In the genomic region with DNA sequence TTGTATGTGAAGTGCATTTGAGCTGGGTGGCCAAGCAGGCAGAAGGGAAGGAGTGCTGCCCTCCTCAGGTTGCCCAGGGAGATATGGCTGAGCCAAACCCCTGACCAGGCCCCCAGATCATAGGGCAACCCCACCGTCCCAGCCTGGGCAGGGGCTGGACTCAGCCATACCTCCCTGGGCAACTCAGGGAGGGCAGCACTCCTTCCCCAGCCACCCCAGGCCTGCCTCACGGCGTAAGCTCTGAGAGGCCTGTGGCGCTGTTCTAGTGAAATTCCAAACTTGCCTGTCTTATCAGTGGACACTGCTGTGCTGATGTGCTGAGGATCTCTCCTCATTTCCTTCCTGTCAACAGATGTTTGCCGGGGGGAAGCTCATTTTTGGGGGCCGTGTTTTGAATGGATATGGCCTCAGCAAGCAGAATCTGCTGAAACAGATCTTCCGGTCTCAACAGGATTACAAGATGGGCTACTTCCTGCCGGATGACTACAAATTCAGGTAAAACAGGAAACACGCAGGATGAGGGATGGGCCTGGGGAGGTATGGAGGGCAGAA, we compare ENCODE assay signal across 1 cellular context.
A peak's percentile ranks its signal among the peaks of the same experiment; 100 is the strongest.
TF ChIP-seq lines count a peak whose summit lies in the region.

No MANE protein-coding gene starts in this region.

TF ChIP-seq in K562, 482 proteins besides CTCF, POLR2A, EP300 and RAD21 (continued from another document and continues in another):
- TF ChIP-seq, protein P1, sequence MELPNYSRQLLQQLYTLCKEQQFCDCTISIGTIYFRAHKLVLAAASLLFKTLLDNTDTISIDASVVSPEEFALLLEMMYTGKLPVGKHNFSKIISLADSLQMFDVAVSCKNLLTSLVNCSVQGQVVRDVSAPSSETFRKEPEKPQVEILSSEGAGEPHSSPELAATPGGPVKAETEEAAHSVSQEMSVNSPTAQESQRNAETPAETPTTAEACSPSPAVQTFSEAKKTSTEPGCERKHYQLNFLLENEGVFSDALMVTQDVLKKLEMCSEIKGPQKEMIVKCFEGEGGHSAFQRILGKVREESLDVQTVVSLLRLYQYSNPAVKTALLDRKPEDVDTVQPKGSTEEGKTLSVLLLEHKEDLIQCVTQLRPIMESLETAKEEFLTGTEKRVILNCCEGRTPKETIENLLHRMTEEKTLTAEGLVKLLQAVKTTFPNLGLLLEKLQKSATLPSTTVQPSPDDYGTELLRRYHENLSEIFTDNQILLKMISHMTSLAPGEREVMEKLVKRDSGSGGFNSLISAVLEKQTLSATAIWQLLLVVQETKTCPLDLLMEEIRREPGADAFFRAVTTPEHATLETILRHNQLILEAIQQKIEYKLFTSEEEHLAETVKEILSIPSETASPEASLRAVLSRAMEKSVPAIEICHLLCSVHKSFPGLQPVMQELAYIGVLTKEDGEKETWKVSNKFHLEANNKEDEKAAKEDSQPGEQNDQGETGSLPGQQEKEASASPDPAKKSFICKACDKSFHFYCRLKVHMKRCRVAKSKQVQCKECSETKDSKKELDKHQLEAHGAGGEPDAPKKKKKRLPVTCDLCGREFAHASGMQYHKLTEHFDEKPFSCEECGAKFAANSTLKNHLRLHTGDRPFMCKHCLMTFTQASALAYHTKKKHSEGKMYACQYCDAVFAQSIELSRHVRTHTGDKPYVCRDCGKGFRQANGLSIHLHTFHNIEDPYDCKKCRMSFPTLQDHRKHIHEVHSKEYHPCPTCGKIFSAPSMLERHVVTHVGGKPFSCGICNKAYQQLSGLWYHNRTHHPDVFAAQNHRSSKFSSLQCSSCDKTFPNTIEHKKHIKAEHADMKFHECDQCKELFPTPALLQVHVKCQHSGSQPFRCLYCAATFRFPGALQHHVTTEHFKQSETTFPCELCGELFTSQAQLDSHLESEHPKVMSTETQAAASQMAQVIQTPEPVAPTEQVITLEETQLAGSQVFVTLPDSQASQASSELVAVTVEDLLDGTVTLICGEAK (IDR thresholded peaks at IDR 0.05): peak; percentile 73
- TF ChIP-seq, protein P1 (CRISPR knock-in tag; IDR thresholded peaks at IDR 0.05): no peak
- TF ChIP-seq NR1H2 (CRISPR knock-in tag; IDR thresholded peaks at IDR 0.05) (no peak), TEAD4 (IDR thresholded peaks at IDR 0.05; ENCODE audit: low read length) (peak; percentile 75), TEAD4 (CRISPR knock-in tag; IDR thresholded peaks at IDR 0.05; ENCODE audit: borderline replicate concordance) (no peak), ZNF592 (IDR thresholded peaks at IDR 0.05) (no peak), POLR2G (IDR thresholded peaks at IDR 0.05; ENCODE audit: low read depth, low read length) (0 out of 2 replicates have a peak, but pooled peaks have one; percentile 20), GABPA (tag; conservative IDR thresholded peaks at IDR 0.05; ENCODE audit: low read depth) (peak; percentile 84), ZNF175 (CRISPR knock-in tag; IDR thresholded peaks at IDR 0.05; ENCODE audit: low read depth) (peak; percentile 82), FOXJ3 (CRISPR knock-in tag; IDR thresholded peaks at IDR 0.05) (no peak), TRIM24 (IDR thresholded peaks at IDR 0.05) (peak; percentile 70 to 87; a peak in 3 of 4 replicates), GTF2F1 (IDR thresholded peaks at IDR 0.05; ENCODE audit: low read depth, low read length) (no peak), TCF3 (CRISPR knock-in tag; IDR thresholded peaks at IDR 0.05) (peak; percentile 53), FOXK2 (conservative IDR thresholded peaks at IDR 0.05 in 1 of 2, IDR thresholded peaks at IDR 0.05 in 1 of 2; ENCODE audit: low read depth in 2 of 2) (no peak), ETV1 (tag; conservative IDR thresholded peaks at IDR 0.05; ENCODE audit: low read depth) (peak; percentile 79), ELF4 (CRISPR knock-in tag; IDR thresholded peaks at IDR 0.05) (peak; percentile 13; the same call in 1 of the 2 replicates), SETDB1 (IDR thresholded peaks at IDR 0.05; ENCODE audit: low read length) (no peak), ZBTB17 (CRISPR knock-in tag; IDR thresholded peaks at IDR 0.05) (peak; percentile 21; the same call in 1 of the 2 replicates), HNRNPUL1 (IDR thresholded peaks at IDR 0.05; ENCODE audit: low read length) (no peak), HEY1 (CRISPR knock-in tag; IDR thresholded peaks at IDR 0.05; ENCODE audit: borderline replicate concordance) (no peak), ZNF561 (CRISPR knock-in tag; conservative IDR thresholded peaks at IDR 0.05) (no peak), CTBP1 (IDR thresholded peaks at IDR 0.05; ENCODE audit: borderline replicate concordance) (no peak), RBM39 (optimal IDR thresholded peaks at IDR 0.05; ENCODE audit: low read depth, low read length) (no peak), BCL6 (CRISPR knock-in tag; IDR thresholded peaks at IDR 0.05) (no peak), SMAD4 (CRISPR knock-in tag; conservative IDR thresholded peaks at IDR 0.05) (peak; percentile 69), ERF (CRISPR knock-in tag; IDR thresholded peaks at IDR 0.05) (0 out of 2 replicates have a peak, but pooled peaks have one; percentile 26), POLR2AphosphoS5 (IDR thresholded peaks at IDR 0.05; ENCODE audit: control insufficient read depth, insufficient read depth, low read depth, low read length) (peak; percentile 27; the same call in 1 of the 2 replicates), NR4A1 (CRISPR knock-in tag; IDR thresholded peaks at IDR 0.05) (no peak), NR4A1 (tag; IDR thresholded peaks at IDR 0.05) (no peak; the same call in 1 of the 2 replicates), NCOA4 (IDR thresholded peaks at IDR 0.05; ENCODE audit: partially characterized antibody) (no peak), KLF16 (IDR thresholded peaks at IDR 0.05) (0 out of 2 replicates have a peak, but pooled peaks have one; percentile 39), ARID1B (IDR thresholded peaks at IDR 0.05) (peak; percentile 68), DEAF1 (CRISPR knock-in tag; IDR thresholded peaks at IDR 0.05) (no peak)
- TF ChIP-seq, protein P2, sequence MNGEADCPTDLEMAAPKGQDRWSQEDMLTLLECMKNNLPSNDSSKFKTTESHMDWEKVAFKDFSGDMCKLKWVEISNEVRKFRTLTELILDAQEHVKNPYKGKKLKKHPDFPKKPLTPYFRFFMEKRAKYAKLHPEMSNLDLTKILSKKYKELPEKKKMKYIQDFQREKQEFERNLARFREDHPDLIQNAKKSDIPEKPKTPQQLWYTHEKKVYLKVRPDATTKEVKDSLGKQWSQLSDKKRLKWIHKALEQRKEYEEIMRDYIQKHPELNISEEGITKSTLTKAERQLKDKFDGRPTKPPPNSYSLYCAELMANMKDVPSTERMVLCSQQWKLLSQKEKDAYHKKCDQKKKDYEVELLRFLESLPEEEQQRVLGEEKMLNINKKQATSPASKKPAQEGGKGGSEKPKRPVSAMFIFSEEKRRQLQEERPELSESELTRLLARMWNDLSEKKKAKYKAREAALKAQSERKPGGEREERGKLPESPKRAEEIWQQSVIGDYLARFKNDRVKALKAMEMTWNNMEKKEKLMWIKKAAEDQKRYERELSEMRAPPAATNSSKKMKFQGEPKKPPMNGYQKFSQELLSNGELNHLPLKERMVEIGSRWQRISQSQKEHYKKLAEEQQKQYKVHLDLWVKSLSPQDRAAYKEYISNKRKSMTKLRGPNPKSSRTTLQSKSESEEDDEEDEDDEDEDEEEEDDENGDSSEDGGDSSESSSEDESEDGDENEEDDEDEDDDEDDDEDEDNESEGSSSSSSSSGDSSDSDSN (IDR thresholded peaks at IDR 0.05; ENCODE audit: borderline replicate concordance in 1 of 2, low read depth in 2 of 2, low read length in 2 of 2): no peak
- TF ChIP-seq, protein P3, sequence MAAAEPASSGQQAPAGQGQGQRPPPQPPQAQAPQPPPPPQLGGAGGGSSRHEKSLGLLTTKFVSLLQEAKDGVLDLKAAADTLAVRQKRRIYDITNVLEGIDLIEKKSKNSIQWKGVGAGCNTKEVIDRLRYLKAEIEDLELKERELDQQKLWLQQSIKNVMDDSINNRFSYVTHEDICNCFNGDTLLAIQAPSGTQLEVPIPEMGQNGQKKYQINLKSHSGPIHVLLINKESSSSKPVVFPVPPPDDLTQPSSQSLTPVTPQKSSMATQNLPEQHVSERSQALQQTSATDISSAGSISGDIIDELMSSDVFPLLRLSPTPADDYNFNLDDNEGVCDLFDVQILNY (CRISPR knock-in tag; IDR thresholded peaks at IDR 0.05): no peak
- TF ChIP-seq, protein P4, sequence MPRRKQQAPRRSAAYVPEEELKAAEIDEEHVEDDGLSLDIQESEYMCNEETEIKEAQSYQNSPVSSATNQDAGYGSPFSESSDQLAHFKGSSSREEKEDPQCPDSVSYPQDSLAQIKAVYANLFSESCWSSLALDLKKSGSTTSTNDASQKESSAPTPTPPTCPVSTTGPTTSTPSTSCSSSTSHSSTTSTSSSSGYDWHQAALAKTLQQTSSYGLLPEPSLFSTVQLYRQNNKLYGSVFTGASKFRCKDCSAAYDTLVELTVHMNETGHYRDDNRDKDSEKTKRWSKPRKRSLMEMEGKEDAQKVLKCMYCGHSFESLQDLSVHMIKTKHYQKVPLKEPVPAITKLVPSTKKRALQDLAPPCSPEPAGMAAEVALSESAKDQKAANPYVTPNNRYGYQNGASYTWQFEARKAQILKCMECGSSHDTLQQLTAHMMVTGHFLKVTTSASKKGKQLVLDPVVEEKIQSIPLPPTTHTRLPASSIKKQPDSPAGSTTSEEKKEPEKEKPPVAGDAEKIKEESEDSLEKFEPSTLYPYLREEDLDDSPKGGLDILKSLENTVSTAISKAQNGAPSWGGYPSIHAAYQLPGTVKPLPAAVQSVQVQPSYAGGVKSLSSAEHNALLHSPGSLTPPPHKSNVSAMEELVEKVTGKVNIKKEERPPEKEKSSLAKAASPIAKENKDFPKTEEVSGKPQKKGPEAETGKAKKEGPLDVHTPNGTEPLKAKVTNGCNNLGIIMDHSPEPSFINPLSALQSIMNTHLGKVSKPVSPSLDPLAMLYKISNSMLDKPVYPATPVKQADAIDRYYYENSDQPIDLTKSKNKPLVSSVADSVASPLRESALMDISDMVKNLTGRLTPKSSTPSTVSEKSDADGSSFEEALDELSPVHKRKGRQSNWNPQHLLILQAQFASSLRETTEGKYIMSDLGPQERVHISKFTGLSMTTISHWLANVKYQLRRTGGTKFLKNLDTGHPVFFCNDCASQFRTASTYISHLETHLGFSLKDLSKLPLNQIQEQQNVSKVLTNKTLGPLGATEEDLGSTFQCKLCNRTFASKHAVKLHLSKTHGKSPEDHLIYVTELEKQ (CRISPR knock-in tag; IDR thresholded peaks at IDR 0.05): no peak
- TF ChIP-seq, protein P5, sequence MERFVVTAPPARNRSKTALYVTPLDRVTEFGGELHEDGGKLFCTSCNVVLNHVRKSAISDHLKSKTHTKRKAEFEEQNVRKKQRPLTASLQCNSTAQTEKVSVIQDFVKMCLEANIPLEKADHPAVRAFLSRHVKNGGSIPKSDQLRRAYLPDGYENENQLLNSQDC (CRISPR knock-in tag; IDR thresholded peaks at IDR 0.05): no peak
